Comparison of ENCODE assay signal across 9 cellular contexts in the genomic region with DNA sequence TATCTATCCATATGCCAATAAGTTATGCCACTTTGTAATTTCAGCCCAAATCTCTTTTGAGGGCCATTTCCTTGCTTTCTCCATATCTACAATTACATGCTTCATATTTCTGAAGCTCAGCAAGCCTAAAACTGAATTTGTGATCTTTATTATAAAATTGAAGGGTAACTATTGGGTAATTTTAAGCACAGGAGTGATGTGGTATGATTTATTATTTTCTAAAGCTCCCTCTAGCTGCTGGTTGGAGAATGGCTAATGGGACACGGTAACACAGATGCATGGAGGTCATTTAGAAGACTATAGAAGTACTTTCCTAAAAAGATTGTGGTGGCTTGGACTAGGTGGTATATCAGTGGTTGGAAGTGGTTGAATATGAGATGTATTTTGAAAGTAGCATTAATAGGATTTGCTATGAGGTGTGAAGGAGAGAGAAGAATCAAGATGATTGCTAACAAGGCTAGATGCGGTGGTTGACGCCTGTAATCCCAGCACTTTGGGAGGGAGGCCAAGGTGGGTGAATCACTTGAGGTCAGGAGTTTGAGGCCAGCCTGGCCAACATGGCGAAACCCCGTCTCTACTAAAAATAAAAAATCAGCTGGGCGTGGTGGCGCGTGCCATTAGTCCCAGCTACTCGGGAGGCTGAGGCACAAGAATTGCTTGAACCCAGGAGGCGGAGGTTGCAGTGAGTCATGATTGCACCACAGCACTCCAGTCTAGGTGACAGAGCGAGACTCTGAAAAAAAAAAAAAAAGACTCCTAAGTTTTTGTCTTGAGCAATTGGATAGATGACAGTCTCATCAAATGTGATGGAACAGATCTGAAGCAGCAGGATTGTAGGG. TPM values are rescaled to one million over a fixed set of nuclear protein-coding genes. Genes with fewer than 3 reads are reported as not detected.
A peak's percentile ranks its signal among the peaks of the same experiment; 100 is the strongest.
DNase-seq lines count a peak whose midpoint lies in the region; ATAC-seq and TF ChIP-seq lines count a peak whose summit lies in the region.
"Had no signal": no experiment of that assay in that cellular context is flagged by ENCODE, and none has a peak within 500 bp of the region (broad histone marks: within the 10 kb centered on the region; RNA-seq: fewer than 3 reads in every experiment).

No MANE protein-coding gene starts in this region.

- ATAC-seq in mucosa of descending colon, result no peak
- ATAC-seq in activated naive CD4-positive, alpha-beta T cell treated with anti-CD3 and anti-CD28 coated beads, Interleukin-2, amount 50 U/mL, for 72 hours, result no peak

- H3K4me1 ChIP-seq in mucosa of descending colon (ENCODE audit: low read depth), result no peaks in the 10 kb centered on the region

- DNase-seq in D341Med (ENCODE audit: low spot score) (peak; percentile 32), M059J (ENCODE audit: low read depth) (peak; percentile 50), astrocyte of the spinal cord (ENCODE audit: low read depth, low spot score) (no peak), mucosa of descending colon (no peak), NCI-H345 treated with DMSO at 0.1 percent for 48 hours (lab: John Stamatoyannopoulos, UW; ENCODE audit: unreplicated experiment) (no peak), NCI-H1105 (lab: John Stamatoyannopoulos, UW) (no peak), NCI-H2029 (lab: John Stamatoyannopoulos, UW) (no peak)
- DNase-seq in activated naive CD4-positive, alpha-beta T cell treated with anti-CD3 and anti-CD28 coated beads, Interleukin-2, amount 50 U/mL, for 72 hours (ENCODE audit: low spot score in 2 of 2), result no peak

- in situ Hi-C loops in astrocyte of the spinal cord (cut with HindIII; ENCODE audit: low sequenced_read_pairs), result no loop called here

- H3K36me3 Mint-ChIP-seq in activated naive CD4-positive, alpha-beta T cell treated with anti-CD3 and anti-CD28 coated beads, Interleukin-2, amount 50 U/mL, for 72 hours, result peaks cover 0 to 6% of the 10 kb centered on the region in 2 donors

- H3K9me3 Mint-ChIP-seq in activated naive CD4-positive, alpha-beta T cell treated with anti-CD3 and anti-CD28 coated beads, Interleukin-2, amount 50 U/mL, for 72 hours, result no peaks in the 10 kb centered on the region

- H3K9me3 ChIP-seq in mucosa of descending colon, result no peaks in the 10 kb centered on the region
- H3K9me3 ChIP-seq: thoracic aorta had no signal

- TF ChIP-seq CTCF in astrocyte of the spinal cord (IDR thresholded peaks at IDR 0.05; ENCODE audit: low read depth, low read length) (peak; percentile 40), mucosa of descending colon (IDR thresholded peaks at IDR 0.05) (peak; percentile 8)

- no peak overlapping the region for H3K27ac Mint-ChIP-seq in activated naive CD4-positive, alpha-beta T cell treated with anti-CD3 and anti-CD28 coated beads, Interleukin-2, amount 50 U/mL, for 72 hours

- H3K4me3 ChIP-seq in astrocyte of the spinal cord (ENCODE audit: low read depth, low read length) (no peak overlapping the region), mucosa of descending colon (no peak overlapping the region)
- H3K4me3 ChIP-seq: thoracic aorta had no signal

- intact Hi-C loops in mucosa of descending colon (cut with DNase I, micrococcal nuclease), result no loop called here

- no peaks in the 10 kb centered on the region for H3K36me3 ChIP-seq in mucosa of descending colon (ENCODE audit: low read depth)
- H3K36me3 ChIP-seq: thoracic aorta had no signal

RNA-seq across cellular contexts. Expression of gene KLHDC10, which starts 13.9 kb away (rescaled TPM):
- total RNA-seq in M059J (2014; rRNA removed; shearing (Covaris generic)), result 17.6 and 36.6 TPM in 2 replicates
- 10 to 100 TPM; 30.1 to 36.2 (median 34.1) TPM for total RNA-seq in mucosa of descending colon
- 10 to 100 TPM; 11.5 to 14.9 TPM for total RNA-seq in activated naive CD4-positive, alpha-beta T cell treated with anti-CD3 and anti-CD28 coated beads, Interleukin-2, amount 50 U/mL, for 72 hours

RNA-seq across cellular contexts. Expression of gene ZC3HC1, which starts 33.1 kb away (rescaled TPM):
- 38.3 and 45.3 TPM in 2 replicates for total RNA-seq in M059J (2014; rRNA removed; shearing (Covaris generic))
- total RNA-seq in mucosa of descending colon, result 10 to 100 TPM in 2 of 3 donors, 1 to 10 TPM in 1; 8.4 to 12.0 (median 10.1) TPM
- 10 to 100 TPM; 29.3 to 33.2 TPM for total RNA-seq in activated naive CD4-positive, alpha-beta T cell treated with anti-CD3 and anti-CD28 coated beads, Interleukin-2, amount 50 U/mL, for 72 hours

Comparison
In these comparisons a context has a peak if more than half of its experiments do, and no peak if none do; other contexts are left out.
1. DNase-seq: peak in D341Med (single experiment) and M059J (single experiment); none in astrocyte of the spinal cord (single experiment), mucosa of descending colon (0 of 3), activated naive CD4-positive, alpha-beta T cell treated with anti-CD3 and anti-CD28 coated beads, Interleukin-2, amount 50 U/mL, for 72 hours (0 of 2), NCI-H345 treated with DMSO at 0.1 percent for 48 hours (single experiment), NCI-H1105 (single experiment) and NCI-H2029 (single experiment).